ENCODE assay signal across 8 cellular contexts in genomic region chr9:114662081-114662989, GRCh38. TPM values are rescaled to one million over a fixed set of nuclear protein-coding genes. Genes with fewer than 3 reads are reported as not detected.
DNase-seq lines count a peak whose midpoint lies in the region; ATAC-seq and TF ChIP-seq lines count a peak whose summit lies in the region.

No MANE protein-coding gene starts in this region.

- H3K36me3 ChIP-seq in DOHH2 (ENCODE audit: control insufficient read depth, low read length) (no peaks in the 10 kb centered on the region), Loucy (ENCODE audit: insufficient read depth, low read length) (no peaks in the 10 kb centered on the region), lung (ENCODE audit: control insufficient read depth in 2 of 2, insufficient read depth in 2 of 2, low read length in 2 of 2) (no peaks in the 10 kb centered on the region)

- H3K9ac ChIP-seq in Loucy (ENCODE audit: low read depth, low read length, poor library complexity, severe bottlenecking), result no peak overlapping the region

- 33 to 45% methylated on average over 10 of the region's 10 CpGs for WGBS in lung, 2 donors

- H3K27me3 ChIP-seq in DOHH2 (ENCODE audit: control insufficient read depth, low read length) (peaks cover 21% of the 10 kb centered on the region), Loucy (ENCODE audit: insufficient read depth, low read length, poor library complexity, severe bottlenecking) (no peaks in the 10 kb centered on the region), lung (ENCODE audit: control insufficient read depth, insufficient read depth) (no peaks in the 10 kb centered on the region)

- no peaks in the 10 kb centered on the region for H3K4me1 ChIP-seq in DOHH2 (ENCODE audit: control insufficient read depth, low read length)
- no peaks in the 10 kb centered on the region for H3K4me1 ChIP-seq in Loucy (ENCODE audit: insufficient read depth, low read length, poor library complexity, severe bottlenecking)
- no peaks in the 10 kb centered on the region for H3K4me1 ChIP-seq in lung (ENCODE audit: control insufficient read depth in 2 of 2, insufficient read depth in 2 of 2, low read length in 2 of 2)

- H4K20me1 ChIP-seq in DOHH2 (ENCODE audit: control insufficient read depth, insufficient read depth, low read depth, low read length), result no peaks in the 10 kb centered on the region
- no peaks in the 10 kb centered on the region for H4K20me1 ChIP-seq in Loucy (ENCODE audit: insufficient read depth, low read length, poor library complexity, severe bottlenecking)

- TF ChIP-seq CTCF in DOHH2 (IDR thresholded peaks at IDR 0.05; ENCODE audit: low read depth, low read length, poor library complexity, severe bottlenecking) (peak; percentile 83), Loucy (conservative IDR thresholded peaks at IDR 0.05; ENCODE audit: low read length) (peak; percentile 92), lung (IDR thresholded peaks at IDR 0.05; ENCODE audit: control extremely low read depth, extremely low read depth) (peak; percentile 31)

- no peaks in the 10 kb centered on the region for H3K9me3 ChIP-seq in DOHH2 (ENCODE audit: control insufficient read depth, insufficient read depth, low read length)
- H3K9me3 ChIP-seq in Loucy (ENCODE audit: insufficient read depth, low read depth, low read length), result no peaks in the 10 kb centered on the region
- H3K9me3 ChIP-seq in lung (ENCODE audit: control insufficient read depth in 2 of 2, insufficient read depth in 1 of 2, low read length in 1 of 2), result no peaks in the 10 kb centered on the region

- DNase-seq in activated CD4-positive, alpha-beta T cell treated with anti-CD3 and anti-CD28 coated beads for 1 hour, result peak; percentile 28
- DNase-seq in cerebellum (ENCODE audit: low spot score), result peak; percentile 24
- peak; percentile 42 for DNase-seq in lung (ENCODE audit: low spot score)
- peak; percentile 27 to 30 for DNase-seq in stimulated activated CD8-positive, alpha-beta memory T cell treated with anti-CD3 and anti-CD28 coated beads, Interleukin-4, amount 100 ng/mL, for 1 hour (ENCODE audit: low read depth in 2 of 2, low spot score in 1 of 2)

- H3F3A ChIP-seq in DOHH2 (ENCODE audit: control insufficient read depth, insufficient read depth) (no peaks in the 10 kb centered on the region), Loucy (ENCODE audit: low read depth) (no peaks in the 10 kb centered on the region)

- ATAC-seq in GM21619 (IDR thresholded peaks at IDR 0.05; ENCODE audit: unreplicated experiment) (peak; percentile 88), lung (ENCODE audit: insufficient read depth, low FRiP score) (peak; percentile 85), GM18861 (IDR thresholded peaks at IDR 0.05; ENCODE audit: unreplicated experiment) (no peak)

- 0 out of 2 replicates have a peak overlapping the region, but pooled peaks have one; percentile 3 for H2AFZ ChIP-seq in Loucy (ENCODE audit: low read length)

- H3K4me2 ChIP-seq in DOHH2 (ENCODE audit: low read length) (no peak overlapping the region), Loucy (ENCODE audit: low read depth, low read length, poor library complexity, severe bottlenecking) (no peak overlapping the region)

- H3K27ac ChIP-seq in DOHH2 (ENCODE audit: low read depth, low read length) (no peak overlapping the region), lung (ENCODE audit: low read depth in 1 of 2, low read length in 1 of 2) (no peak overlapping the region)

- H3K4me3 ChIP-seq in DOHH2 (ENCODE audit: low read length) (no peak overlapping the region), Loucy (ENCODE audit: low read length, poor library complexity, severe bottlenecking) (no peak overlapping the region), lung (no peak overlapping the region)

- H3K79me2 ChIP-seq in DOHH2 (ENCODE audit: control insufficient read depth, low read length), result no peaks in the 10 kb centered on the region
- no peaks in the 10 kb centered on the region for H3K79me2 ChIP-seq in Loucy (ENCODE audit: insufficient read depth, low read length)

- no peaks in the 10 kb centered on the region for H3K9me2 ChIP-seq in DOHH2 (replicated peaks; ENCODE audit: control insufficient read depth, low read length)
- H3K9me2 ChIP-seq in Loucy (replicated peaks; ENCODE audit: low read depth, low read length), result no peaks in the 10 kb centered on the region

RNA-seq across cellular contexts. Expression of gene TEX53, which starts 4.7 kb away (rescaled TPM):
- total RNA-seq in cerebellum, result not detected
- total RNA-seq in lung, result not detected
- not detected for polyA plus RNA-seq in lung

RNA-seq across cellular contexts. Expression of gene TEX48, which starts 19.7 kb away (rescaled TPM):
- total RNA-seq in cerebellum (not detected), lung (not detected)
- polyA plus RNA-seq in lung, result not detected

RNA-seq across cellular contexts. Expression of gene TMEM268, which starts 51.2 kb away (rescaled TPM):
- 9.4 TPM for total RNA-seq in cerebellum
- 10 to 100 TPM; 12.3 to 21.9 TPM for total RNA-seq in lung
- polyA plus RNA-seq in lung, result 10 to 100 TPM in 1 of 2 donors, 1 to 10 TPM in 1; 6.8 to 10.1 TPM

Comparison
In these comparisons a context has a peak if more than half of its experiments do, and no peak if none do; other contexts are left out.
1. CTCF ChIP-seq: peak in every context shown above with its lines; median percentile 92 in Loucy; 83 in DOHH2; 31 in lung.